8 cellular contexts compared by ENCODE assay signal in the genomic region with DNA sequence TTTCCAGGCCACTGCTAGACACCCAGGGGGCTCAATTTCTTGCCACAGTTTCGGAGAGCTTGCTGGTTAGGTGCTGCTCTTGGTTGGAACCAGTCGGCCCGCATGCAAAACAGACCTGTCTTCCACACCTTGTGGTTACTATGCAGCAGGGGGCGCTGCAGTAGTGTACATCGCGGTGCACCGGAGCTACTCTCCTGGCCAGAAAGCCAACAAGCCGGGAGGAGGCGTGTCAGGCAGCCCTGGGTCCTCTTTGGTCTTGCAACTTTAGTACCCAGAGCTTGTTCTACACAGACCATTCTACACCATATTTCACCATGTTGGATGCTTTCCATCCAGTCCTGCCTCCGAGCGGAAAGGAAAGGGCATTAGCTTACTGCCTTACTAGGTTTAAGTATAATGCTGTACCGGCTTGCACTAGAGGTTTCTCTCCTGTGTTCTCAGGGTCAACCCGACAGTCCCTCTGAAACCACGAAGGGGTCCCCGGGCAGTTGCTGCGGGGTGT. TPM values are rescaled to one million over a fixed set of nuclear protein-coding genes. Genes with fewer than 3 reads are reported as not detected.
DNase-seq lines count a peak whose midpoint lies in the region; ATAC-seq and TF ChIP-seq lines count a peak whose summit lies in the region.

No MANE protein-coding gene starts in this region.

- no peaks in the 10 kb centered on the region for H3K9me3 ChIP-seq in CD4-positive, CD25-positive, alpha-beta regulatory T cell (ENCODE audit: control insufficient read depth in 2 of 2, low read length in 2 of 2)
- H3K9me3 ChIP-seq in liver (ENCODE audit: control insufficient read depth in 4 of 4, low read length in 3 of 4) = no peaks in the 10 kb centered on the region

- H3K27ac Mint-ChIP-seq in CD4-positive, CD25-positive, alpha-beta regulatory T cell = peak overlapping the region in 2 of 3 donors; percentile 95 to 98

- H3K27me3 Mint-ChIP-seq in CD4-positive, CD25-positive, alpha-beta regulatory T cell = peaks cover 8% of the 10 kb centered on the region

- peak; percentile 70 to 71 for ATAC-seq in CD4-positive, CD25-positive, alpha-beta regulatory T cell (ENCODE audit: low read depth in 2 of 2)
- ATAC-seq in GM19438 (IDR thresholded peaks at IDR 0.05; ENCODE audit: low read depth, unreplicated experiment) (peak; percentile 50), HG03565 (IDR thresholded peaks at IDR 0.05; ENCODE audit: unreplicated experiment) (peak; percentile 64)

- peak overlapping the region; percentile 93 to 99 (median 97) for H3K4me3 Mint-ChIP-seq in CD4-positive, CD25-positive, alpha-beta regulatory T cell

- H3K27ac ChIP-seq in CD4-positive, CD25-positive, alpha-beta regulatory T cell (ENCODE audit: insufficient read depth, low read length, poor library complexity, severe bottlenecking) = peak overlapping the region; percentile 88
- H3K27ac ChIP-seq in liver (ENCODE audit: low read depth in 1 of 2, low read length in 2 of 2) = peak overlapping the region; percentile 82 to 87

- TF ChIP-seq RAD21 in liver (IDR thresholded peaks at IDR 0.05) = peak; percentile 96 to 97

- TF ChIP-seq CTCF in liver (IDR thresholded peaks at IDR 0.05; ENCODE audit: low read depth, low read length, missing input control) = peak; percentile 86

- H3K4me1 Mint-ChIP-seq in CD4-positive, CD25-positive, alpha-beta regulatory T cell = peaks cover 0 to 22% (median 14%) of the 10 kb centered on the region in 4 donors

- peak overlapping the region; percentile 97 for H3K4me3 ChIP-seq in CD4-positive, CD25-positive, alpha-beta regulatory T cell (ENCODE audit: low read depth, low read length)
- peak overlapping the region; percentile 53 to 94 (median 67) for H3K4me3 ChIP-seq in liver (ENCODE audit: low read depth in 1 of 3, low read length in 3 of 3)

- H3K9me3 Mint-ChIP-seq in CD4-positive, CD25-positive, alpha-beta regulatory T cell = no peaks in the 10 kb centered on the region

- H3K36me3 Mint-ChIP-seq in CD4-positive, CD25-positive, alpha-beta regulatory T cell = peaks cover 4% of the 10 kb centered on the region

- peak; percentile 78 to 93 (median 88) for DNase-seq in CD4-positive, CD25-positive, alpha-beta regulatory T cell
- DNase-seq in NCI-H748 (lab: John Stamatoyannopoulos, UW; ENCODE audit: unreplicated experiment) = peak; percentile 98
- DNase-seq in activated CD4-positive, alpha-beta T cell treated with anti-CD3 and anti-CD28 coated beads, Interleukin-2, amount 50 U/mL, for 4 hours = peak; percentile 90 to 92
- peak; percentile 88 to 95 for DNase-seq in dermis microvascular lymphatic vessel endothelial cell (ENCODE audit: low read depth in 2 of 2)
- peak; percentile 93 for DNase-seq in stimulated activated CD4-positive, alpha-beta T cell treated with anti-CD3 and anti-CD28 coated beads, Interleukin-4, amount 100 ng/mL, for 1 hour

- H3K36me3 ChIP-seq in CD4-positive, CD25-positive, alpha-beta regulatory T cell (ENCODE audit: control insufficient read depth, insufficient read depth, low read length) = no peaks in the 10 kb centered on the region
- H3K36me3 ChIP-seq in liver (ENCODE audit: control insufficient read depth in 4 of 4, insufficient read depth in 3 of 4, low read depth in 1 of 4, low read length in 3 of 4) = no peaks in the 10 kb centered on the region

- WGBS in liver = under 1% methylated on average over 16 of the region's 16 CpGs

- H3K27me3 ChIP-seq in CD4-positive, CD25-positive, alpha-beta regulatory T cell (ENCODE audit: control insufficient read depth, insufficient read depth, low read length) = peaks cover 5% of the 10 kb centered on the region
- H3K27me3 ChIP-seq in liver (ENCODE audit: control insufficient read depth in 4 of 4, insufficient read depth in 4 of 4, low read length in 3 of 4) = no peaks in the 10 kb centered on the region

- peaks cover 22% of the 10 kb centered on the region for H3K4me1 ChIP-seq in CD4-positive, CD25-positive, alpha-beta regulatory T cell (ENCODE audit: control insufficient read depth, insufficient read depth, low read length, poor library complexity, severe bottlenecking)
- H3K4me1 ChIP-seq in liver (ENCODE audit: control insufficient read depth in 4 of 4, insufficient read depth in 4 of 4, low read length in 3 of 4) = peaks cover 1 to 20% (median 10%) of the 10 kb centered on the region in 4 donors

- peak overlapping the region; percentile 59 to 84 for H3K9ac ChIP-seq in liver (ENCODE audit: low read depth in 1 of 2, low read length in 2 of 2)

TF ChIP-seq in liver, 16 proteins besides CTCF, POLR2A, EP300 and RAD21:
- TF ChIP-seq, protein P1, sequence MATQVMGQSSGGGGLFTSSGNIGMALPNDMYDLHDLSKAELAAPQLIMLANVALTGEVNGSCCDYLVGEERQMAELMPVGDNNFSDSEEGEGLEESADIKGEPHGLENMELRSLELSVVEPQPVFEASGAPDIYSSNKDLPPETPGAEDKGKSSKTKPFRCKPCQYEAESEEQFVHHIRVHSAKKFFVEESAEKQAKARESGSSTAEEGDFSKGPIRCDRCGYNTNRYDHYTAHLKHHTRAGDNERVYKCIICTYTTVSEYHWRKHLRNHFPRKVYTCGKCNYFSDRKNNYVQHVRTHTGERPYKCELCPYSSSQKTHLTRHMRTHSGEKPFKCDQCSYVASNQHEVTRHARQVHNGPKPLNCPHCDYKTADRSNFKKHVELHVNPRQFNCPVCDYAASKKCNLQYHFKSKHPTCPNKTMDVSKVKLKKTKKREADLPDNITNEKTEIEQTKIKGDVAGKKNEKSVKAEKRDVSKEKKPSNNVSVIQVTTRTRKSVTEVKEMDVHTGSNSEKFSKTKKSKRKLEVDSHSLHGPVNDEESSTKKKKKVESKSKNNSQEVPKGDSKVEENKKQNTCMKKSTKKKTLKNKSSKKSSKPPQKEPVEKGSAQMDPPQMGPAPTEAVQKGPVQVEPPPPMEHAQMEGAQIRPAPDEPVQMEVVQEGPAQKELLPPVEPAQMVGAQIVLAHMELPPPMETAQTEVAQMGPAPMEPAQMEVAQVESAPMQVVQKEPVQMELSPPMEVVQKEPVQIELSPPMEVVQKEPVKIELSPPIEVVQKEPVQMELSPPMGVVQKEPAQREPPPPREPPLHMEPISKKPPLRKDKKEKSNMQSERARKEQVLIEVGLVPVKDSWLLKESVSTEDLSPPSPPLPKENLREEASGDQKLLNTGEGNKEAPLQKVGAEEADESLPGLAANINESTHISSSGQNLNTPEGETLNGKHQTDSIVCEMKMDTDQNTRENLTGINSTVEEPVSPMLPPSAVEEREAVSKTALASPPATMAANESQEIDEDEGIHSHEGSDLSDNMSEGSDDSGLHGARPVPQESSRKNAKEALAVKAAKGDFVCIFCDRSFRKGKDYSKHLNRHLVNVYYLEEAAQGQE (IDR thresholded peaks at IDR 0.05) = no peak
- peak in 1 of 2 donors; percentile 18 for TF ChIP-seq RXRA (IDR thresholded peaks at IDR 0.05)

RNA-seq across cellular contexts. Expression of a gene that starts 0.9 kb away (rescaled TPM):
- total RNA-seq in CD4-positive, CD25-positive, alpha-beta regulatory T cell = 6.3 TPM
- polyA plus RNA-seq in CD4-positive, CD25-positive, alpha-beta regulatory T cell = under 1 TPM; 0.10 to 0.35 (median 0.19) TPM
- total RNA-seq in dermis microvascular lymphatic vessel endothelial cell = 4.9 and 7.5 TPM in 2 replicates
- 1 to 10 TPM in 1 of 2 donors, under 1 TPM in 1; 0.61 to 3.0 TPM for total RNA-seq in liver
- polyA plus RNA-seq in liver = under 1 TPM; 0.36 to 0.61 TPM

Comparison
In these comparisons a context has a peak if more than half of its experiments do, and no peak if none do; other contexts are left out.
1. Peak in every context shown above with its lines: DNase-seq, ATAC-seq, H3K4me3 ChIP-seq and H3K27ac ChIP-seq.